ENCODE assay signal across 1 cellular context in the genomic region with DNA sequence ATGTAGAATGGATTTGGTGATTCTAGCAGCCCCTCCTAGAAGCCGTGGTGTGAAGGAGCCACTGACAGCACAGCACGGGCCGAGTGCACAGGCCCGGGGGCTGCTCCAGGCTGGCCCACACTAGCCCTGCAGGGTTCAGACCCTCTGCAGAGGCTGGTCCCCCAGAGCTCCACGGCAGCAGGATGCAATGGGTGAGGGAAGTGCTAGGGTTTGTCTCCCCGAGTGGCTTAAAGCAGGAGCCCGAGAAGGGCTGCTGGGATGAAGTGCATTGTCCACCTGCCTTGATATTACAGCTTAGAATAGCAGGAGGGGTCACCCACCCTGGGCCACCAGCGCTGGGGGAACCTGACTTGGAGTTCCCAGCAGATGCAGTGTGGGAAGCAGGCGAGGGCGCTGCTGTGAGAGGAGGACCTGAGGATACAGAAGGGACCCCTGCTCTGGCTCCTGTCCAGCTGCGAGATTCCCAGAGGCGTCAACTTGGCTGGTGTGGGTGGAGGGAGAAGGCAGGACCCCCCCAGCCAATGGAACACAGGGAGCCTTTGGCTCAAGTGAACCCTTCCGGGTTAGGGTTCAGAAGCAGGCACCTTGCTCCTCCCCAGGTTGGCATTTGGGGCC.
TF ChIP-seq lines count a peak whose summit lies in the region.

No MANE protein-coding gene starts in this region.

TF ChIP-seq in endothelial cell of umbilical vein, 7 proteins besides CTCF, POLR2A, EP300 and RAD21:
- TF ChIP-seq, protein P1, sequence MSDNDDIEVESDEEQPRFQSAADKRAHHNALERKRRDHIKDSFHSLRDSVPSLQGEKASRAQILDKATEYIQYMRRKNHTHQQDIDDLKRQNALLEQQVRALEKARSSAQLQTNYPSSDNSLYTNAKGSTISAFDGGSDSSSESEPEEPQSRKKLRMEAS (IDR thresholded peaks at IDR 0.05; ENCODE audit: insufficient read depth, insufficient read length) = no peak
- TF ChIP-seq POLR2AphosphoS5 (IDR thresholded peaks at IDR 0.05; ENCODE audit: insufficient read depth, low read depth, low read length) = peak; percentile 13
